In genomic region chr12:32566663-32567634, GRCh38 we compare ENCODE assay signal across 10 cellular contexts.
DNase-seq lines count a peak whose midpoint lies in the region; ATAC-seq and TF ChIP-seq lines count a peak whose summit lies in the region.
"Had no signal": no experiment of that assay in that cellular context is flagged by ENCODE, and none has a peak within 500 bp of the region (broad histone marks: within the 10 kb centered on the region; RNA-seq: fewer than 3 reads in every experiment).

No MANE protein-coding gene starts in this region.

- no peaks in the 10 kb centered on the region for H3F3A ChIP-seq in Loucy (ENCODE audit: low read depth)

- in situ Hi-C loops in mammary epithelial cell (cut with MboI; ENCODE audit: low sequenced_read_pairs in 2 of 2), result no loop called here

- no peaks in the 10 kb centered on the region for H4K20me1 ChIP-seq in Loucy (ENCODE audit: insufficient read depth, low read length, poor library complexity, severe bottlenecking)
- H4K20me1 ChIP-seq in mammary epithelial cell (ENCODE audit: insufficient read depth, low read length), result no peaks in the 10 kb centered on the region

- DNase-seq in mammary epithelial cell (peak; percentile 20), left colon (peak; percentile 18 to 32), WERI-Rb-1 (no peak), T-cell (no peak)
- no peak for DNase-seq in stimulated activated effector memory CD8-positive, alpha-beta T cell treated with anti-CD3 and anti-CD28 coated beads, Interleukin-12 subunit alpha, Interleukin-12 subunit beta, amount 100 ng/mL, for 72 hours (ENCODE audit: low spot score in 2 of 2)
- no peak for DNase-seq in activated naive CD8-positive, alpha-beta T cell treated with anti-CD3 and anti-CD28 coated beads for 36 hours
- DNase-seq: activated naive CD4-positive, alpha-beta T cell treated with anti-CD3 and anti-CD28 coated beads for 36 hours; NCI-H1092 treated with DMSO at 0.1 percent for 48 hours had no signal

- no peaks in the 10 kb centered on the region for H3K4me1 Mint-ChIP-seq in stimulated activated effector memory CD8-positive, alpha-beta T cell treated with anti-CD3 and anti-CD28 coated beads, Interleukin-12 subunit alpha, Interleukin-12 subunit beta, amount 100 ng/mL, for 72 hours
- no peaks in the 10 kb centered on the region for H3K4me1 Mint-ChIP-seq in activated naive CD8-positive, alpha-beta T cell treated with anti-CD3 and anti-CD28 coated beads for 36 hours
- no peaks in the 10 kb centered on the region for H3K4me1 Mint-ChIP-seq in T-cell

- H3K4me3 ChIP-seq in Loucy (ENCODE audit: low read length, poor library complexity, severe bottlenecking) (peak overlapping the region; percentile 13), mammary epithelial cell (replicated peaks in 1 of 3; ENCODE audit: insufficient read depth in 1 of 3, low read depth in 2 of 3, low read length in 3 of 3) (no peak overlapping the region), WERI-Rb-1 (ENCODE audit: low read depth, low read length) (no peak overlapping the region)

- H3K4me3 Mint-ChIP-seq in stimulated activated effector memory CD8-positive, alpha-beta T cell treated with anti-CD3 and anti-CD28 coated beads, Interleukin-12 subunit alpha, Interleukin-12 subunit beta, amount 100 ng/mL, for 72 hours, result no peak overlapping the region
- H3K4me3 Mint-ChIP-seq in activated naive CD8-positive, alpha-beta T cell treated with anti-CD3 and anti-CD28 coated beads for 36 hours, result no peak overlapping the region
- no peak overlapping the region for H3K4me3 Mint-ChIP-seq in T-cell
- H3K4me3 Mint-ChIP-seq: activated naive CD4-positive, alpha-beta T cell treated with anti-CD3 and anti-CD28 coated beads for 36 hours had no signal

- H3K9me3 ChIP-seq in Loucy (ENCODE audit: insufficient read depth, low read depth, low read length) (no peaks in the 10 kb centered on the region), mammary epithelial cell (replicated peaks; ENCODE audit: insufficient read depth, low read length) (no peaks in the 10 kb centered on the region), WERI-Rb-1 (ENCODE audit: severe bottlenecking) (no peaks in the 10 kb centered on the region)

- H3K27me3 Mint-ChIP-seq in activated naive CD8-positive, alpha-beta T cell treated with anti-CD3 and anti-CD28 coated beads for 36 hours, result no peaks in the 10 kb centered on the region
- no peaks in the 10 kb centered on the region for H3K27me3 Mint-ChIP-seq in T-cell

- H3K27ac ChIP-seq in mammary epithelial cell (ENCODE audit: insufficient read depth, low read depth, low read length), result peak overlapping the region; percentile 95
- H3K27ac ChIP-seq in WERI-Rb-1, result no peak overlapping the region

- dilution Hi-C loops in mammary epithelial cell (cut with HindIII; ENCODE audit: low sequenced_read_pairs), result no loop called here

- intact Hi-C loops in mammary epithelial cell (cut with micrococcal nuclease), result no loop called here
- intact Hi-C loops in left colon (cut with DNase I, micrococcal nuclease), result no loop called here

- BruUV-seq in mammary epithelial cell (replicated peaks; lab: Mats Ljungman, UMichigan), result no TSS peak

- POLR2A ChIA-PET in T-cell (lab: Charles Lee), result no interaction called here

- peak; percentile 94 for ATAC-seq in left colon
- ATAC-seq in stimulated activated effector memory CD8-positive, alpha-beta T cell treated with anti-CD3 and anti-CD28 coated beads, Interleukin-12 subunit alpha, Interleukin-12 subunit beta, amount 100 ng/mL, for 72 hours, result peak; percentile 24
- no peak for ATAC-seq in GM18858 (IDR thresholded peaks at IDR 0.05; ENCODE audit: unreplicated experiment)
- no peak for ATAC-seq in T-cell (replicated peaks in 1 of 4)

- no peaks in the 10 kb centered on the region for H3K36me3 ChIP-seq in Loucy (ENCODE audit: insufficient read depth, low read length)
- peaks cover 8% of the 10 kb centered on the region for H3K36me3 ChIP-seq in mammary epithelial cell (ENCODE audit: insufficient read depth, low read length)
- H3K36me3 ChIP-seq in WERI-Rb-1, result no peaks in the 10 kb centered on the region

- H3K79me2 ChIP-seq in Loucy (ENCODE audit: insufficient read depth, low read length), result no peaks in the 10 kb centered on the region
- peaks cover 52% of the 10 kb centered on the region for H3K79me2 ChIP-seq in mammary epithelial cell (ENCODE audit: insufficient read depth, low read length)

- H3K4me1 ChIP-seq in Loucy (ENCODE audit: insufficient read depth, low read length, poor library complexity, severe bottlenecking), result peaks cover 27% of the 10 kb centered on the region
- peaks cover 36% of the 10 kb centered on the region for H3K4me1 ChIP-seq in mammary epithelial cell (ENCODE audit: insufficient read depth, low read length)

- CTCF ChIA-PET in mammary epithelial cell (lab: Charles Lee; ENCODE audit: low non-redundant PET), result no interaction called here
- CTCF ChIA-PET in T-cell (lab: Charles Lee), result no interaction called here

- no peaks in the 10 kb centered on the region for H3K36me3 Mint-ChIP-seq in stimulated activated effector memory CD8-positive, alpha-beta T cell treated with anti-CD3 and anti-CD28 coated beads, Interleukin-12 subunit alpha, Interleukin-12 subunit beta, amount 100 ng/mL, for 72 hours
- no peaks in the 10 kb centered on the region for H3K36me3 Mint-ChIP-seq in activated naive CD8-positive, alpha-beta T cell treated with anti-CD3 and anti-CD28 coated beads for 36 hours
- H3K36me3 Mint-ChIP-seq in T-cell, result no peaks in the 10 kb centered on the region

- peak overlapping the region; percentile 55 for H3K4me2 ChIP-seq in Loucy (ENCODE audit: low read depth, low read length, poor library complexity, severe bottlenecking)
- H3K4me2 ChIP-seq in mammary epithelial cell (ENCODE audit: insufficient read depth, low read depth, low read length), result peak overlapping the region; percentile 78

- no peak overlapping the region for H3K27ac Mint-ChIP-seq in stimulated activated effector memory CD8-positive, alpha-beta T cell treated with anti-CD3 and anti-CD28 coated beads, Interleukin-12 subunit alpha, Interleukin-12 subunit beta, amount 100 ng/mL, for 72 hours
- H3K27ac Mint-ChIP-seq in activated naive CD8-positive, alpha-beta T cell treated with anti-CD3 and anti-CD28 coated beads for 36 hours, result no peak overlapping the region
- no peak overlapping the region for H3K27ac Mint-ChIP-seq in T-cell
- H3K27ac Mint-ChIP-seq: activated naive CD4-positive, alpha-beta T cell treated with anti-CD3 and anti-CD28 coated beads for 36 hours had no signal

- no peaks in the 10 kb centered on the region for H3K9me3 Mint-ChIP-seq in stimulated activated effector memory CD8-positive, alpha-beta T cell treated with anti-CD3 and anti-CD28 coated beads, Interleukin-12 subunit alpha, Interleukin-12 subunit beta, amount 100 ng/mL, for 72 hours
- H3K9me3 Mint-ChIP-seq in activated naive CD8-positive, alpha-beta T cell treated with anti-CD3 and anti-CD28 coated beads for 36 hours, result no peaks in the 10 kb centered on the region
- no peaks in the 10 kb centered on the region for H3K9me3 Mint-ChIP-seq in T-cell
- H3K9me3 Mint-ChIP-seq: activated naive CD4-positive, alpha-beta T cell treated with anti-CD3 and anti-CD28 coated beads for 36 hours had no signal

- H2AFZ ChIP-seq in Loucy (ENCODE audit: low read length) (peak overlapping the region; percentile 84), mammary epithelial cell (ENCODE audit: low read depth, low read length) (peak overlapping the region; percentile 22)

- no peaks in the 10 kb centered on the region for H3K9me2 ChIP-seq in Loucy (replicated peaks; ENCODE audit: low read depth, low read length)

- no peaks in the 10 kb centered on the region for H3K27me3 ChIP-seq in Loucy (ENCODE audit: insufficient read depth, low read length, poor library complexity, severe bottlenecking)
- H3K27me3 ChIP-seq in mammary epithelial cell (ENCODE audit: insufficient read depth, low read length), result no peaks in the 10 kb centered on the region
- no peaks in the 10 kb centered on the region for H3K27me3 ChIP-seq in WERI-Rb-1 (ENCODE audit: insufficient read depth, low read depth, severe bottlenecking)

- WGBS in mammary epithelial cell (ENCODE audit: low coverage, missing lambda C conversion rate), result 38% methylated on average over 8 of the region's 8 CpGs

- no peak for TF ChIP-seq CTCF in Loucy (conservative IDR thresholded peaks at IDR 0.05; ENCODE audit: low read length)
- TF ChIP-seq CTCF in mammary epithelial cell (conservative IDR thresholded peaks at IDR 0.05 in 1 of 2, IDR thresholded peaks at IDR 0.05 in 1 of 2; ENCODE audit: extremely low read depth in 1 of 2, insufficient read depth in 1 of 2, low read depth in 1 of 2, low read length in 2 of 2), result no peak
- TF ChIP-seq CTCF in WERI-Rb-1 (IDR thresholded peaks at IDR 0.05; ENCODE audit: low read depth, low read length), result no peak

- H3K9ac ChIP-seq in Loucy (ENCODE audit: low read depth, low read length, poor library complexity, severe bottlenecking) (peak overlapping the region; percentile 54), mammary epithelial cell (ENCODE audit: insufficient read depth, low read length) (no peak overlapping the region)

Comparison
In these comparisons a context has a peak if more than half of its experiments do, and no peak if none do; other contexts are left out.
1. DNase-seq: peak in mammary epithelial cell (single experiment) and left colon (2 of 2); none in stimulated activated effector memory CD8-positive, alpha-beta T cell treated with anti-CD3 and anti-CD28 coated beads, Interleukin-12 subunit alpha, Interleukin-12 subunit beta, amount 100 ng/mL, for 72 hours (0 of 2), activated naive CD8-positive, alpha-beta T cell treated with anti-CD3 and anti-CD28 coated beads for 36 hours (single experiment), WERI-Rb-1 (single experiment) and T-cell (0 of 34).
2. ATAC-seq: peak in left colon (single experiment) and stimulated activated effector memory CD8-positive, alpha-beta T cell treated with anti-CD3 and anti-CD28 coated beads, Interleukin-12 subunit alpha, Interleukin-12 subunit beta, amount 100 ng/mL, for 72 hours (single experiment); none in GM18858 (single experiment) and T-cell (0 of 4).